ENCODE assay signal across 9 cellular contexts in the genomic region with DNA sequence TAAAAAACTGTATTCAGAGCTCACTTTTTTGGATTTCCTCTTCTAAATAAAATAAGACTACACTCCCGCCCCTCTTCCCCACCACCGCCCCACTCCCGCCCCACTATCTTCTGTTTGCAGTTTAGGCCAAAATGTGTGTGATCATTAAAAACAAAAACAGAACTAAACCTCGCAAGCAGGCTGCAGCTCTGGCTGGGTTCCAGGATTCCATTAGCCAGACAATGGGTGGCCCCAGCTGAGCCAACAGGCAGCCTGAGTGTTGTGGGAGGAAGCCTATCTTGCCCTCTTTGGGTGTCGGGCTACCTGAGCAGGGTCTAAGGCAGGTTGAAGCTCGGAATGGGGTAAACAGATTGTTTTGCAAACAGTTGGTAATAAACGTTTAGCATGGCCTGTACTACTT. TPM values are rescaled to one million over a fixed set of nuclear protein-coding genes. Genes with fewer than 3 reads are reported as not detected.
DNase-seq lines count a peak whose midpoint lies in the region; ATAC-seq and TF ChIP-seq lines count a peak whose summit lies in the region.
"Had no signal": no experiment of that assay in that cellular context is flagged by ENCODE, and none has a peak within 500 bp of the region (broad histone marks: within the 10 kb centered on the region; RNA-seq: fewer than 3 reads in every experiment).

No MANE protein-coding gene starts in this region.

- H3K36me3 Mint-ChIP-seq in nephron (ENCODE audit: low read depth), result no peaks in the 10 kb centered on the region
- no peaks in the 10 kb centered on the region for H3K36me3 Mint-ChIP-seq in HFFc6 (ENCODE audit: low read depth)

- H3K36me3 ChIP-seq in H7 (replicated peaks; ENCODE audit: control insufficient read depth, insufficient read depth, low read length) (no peaks in the 10 kb centered on the region), esophagus squamous epithelium (no peaks in the 10 kb centered on the region)

- intact Hi-C loops in esophagus squamous epithelium (cut with DNase I), result no loop called here

- WGBS in esophagus squamous epithelium, 2 donors, result 42 to 47% methylated on average over 7 of the region's 7 CpGs

- no peaks in the 10 kb centered on the region for H3K27me3 ChIP-seq in H7 (ENCODE audit: control insufficient read depth, insufficient read depth, low read length)
- H3K27me3 ChIP-seq in esophagus squamous epithelium, result no peaks in the 10 kb centered on the region

- no peaks in the 10 kb centered on the region for H3K9me3 ChIP-seq in esophagus squamous epithelium

- peak; percentile 27 for DNase-seq in H7
- peak; percentile 94 for DNase-seq in NCI-H345 treated with DMSO at 0.1 percent for 48 hours (lab: John Stamatoyannopoulos, UW; ENCODE audit: unreplicated experiment)
- peak; percentile 88 to 97 for DNase-seq in dermis microvascular lymphatic vessel endothelial cell (ENCODE audit: low read depth in 2 of 2)
- DNase-seq in esophagus squamous epithelium (lab: John Stamatoyannopoulos, UW), result no peak
- no peak for DNase-seq in HFFc6
- DNase-seq: activated naive CD8-positive, alpha-beta T cell treated with anti-CD3 and anti-CD28 coated beads, Interleukin-2, amount 10 ng/mL, durations not matched to agents 7 days and 5 days had no signal

- no peak overlapping the region for H3K4me3 ChIP-seq in H7 (ENCODE audit: insufficient read depth, low read depth, low read length)
- peak overlapping the region in 1 of 4 donors; percentile 36 for H3K4me3 ChIP-seq in esophagus squamous epithelium

- H3K27me3 Mint-ChIP-seq in nephron (ENCODE audit: low read depth) (no peaks in the 10 kb centered on the region), HFFc6 (ENCODE audit: insufficient read depth) (no peaks in the 10 kb centered on the region)
- H3K27me3 Mint-ChIP-seq: activated naive CD8-positive, alpha-beta T cell treated with anti-CD3 and anti-CD28 coated beads, Interleukin-2, amount 10 ng/mL, durations not matched to agents 7 days and 5 days had no signal

- H3K27ac ChIP-seq in esophagus squamous epithelium, result peak overlapping the region in 1 of 4 donors; percentile 3

- ATAC-seq in HG03520 (IDR thresholded peaks at IDR 0.05; ENCODE audit: unreplicated experiment), result no peak
- ATAC-seq in GM18520 (IDR thresholded peaks at IDR 0.05; ENCODE audit: unreplicated experiment), result no peak

- H3K4me1 ChIP-seq in esophagus squamous epithelium, result peaks cover 7 to 36% (median 8%) of the 10 kb centered on the region in 3 donors

- H3K4me1 Mint-ChIP-seq in nephron, result peaks cover 36% of the 10 kb centered on the region
- H3K4me1 Mint-ChIP-seq in HFFc6 (ENCODE audit: low read depth), result 0 out of 2 replicates have a peak, but pooled peaks cover 5% of the 10 kb centered on the region

- H3K9me3 Mint-ChIP-seq in nephron (no peaks in the 10 kb centered on the region), HFFc6 (no peaks in the 10 kb centered on the region)
- H3K9me3 Mint-ChIP-seq: activated naive CD8-positive, alpha-beta T cell treated with anti-CD3 and anti-CD28 coated beads, Interleukin-2, amount 10 ng/mL, durations not matched to agents 7 days and 5 days had no signal

- no peak overlapping the region for H3K4me3 Mint-ChIP-seq in nephron
- H3K4me3 Mint-ChIP-seq in HFFc6, result no peak overlapping the region
- H3K4me3 Mint-ChIP-seq: activated naive CD8-positive, alpha-beta T cell treated with anti-CD3 and anti-CD28 coated beads, Interleukin-2, amount 10 ng/mL, durations not matched to agents 7 days and 5 days had no signal

- H3K27ac Mint-ChIP-seq in nephron (peak overlapping the region in 2 of 3 experiments; percentile 36 to 76), HFFc6 (no peak overlapping the region)
- H3K27ac Mint-ChIP-seq: activated naive CD8-positive, alpha-beta T cell treated with anti-CD3 and anti-CD28 coated beads, Interleukin-2, amount 10 ng/mL, durations not matched to agents 7 days and 5 days had no signal

- TF ChIP-seq POLR2A in esophagus squamous epithelium (IDR thresholded peaks at IDR 0.05), result no peak

- TF ChIP-seq CTCF in nephron (IDR thresholded peaks at IDR 0.05; ENCODE audit: unreplicated experiment in 3 of 3) (no peak), esophagus squamous epithelium (IDR thresholded peaks at IDR 0.05) (no peak), HFFc6 (IDR thresholded peaks at IDR 0.05) (no peak)

RNA-seq across cellular contexts. Expression of a gene that starts 41.7 kb away (rescaled TPM):
- 25.3 and 28.5 TPM in 2 replicates for total RNA-seq in H7 (2014; rRNA removed; shearing (Covaris generic))
- total RNA-seq in dermis microvascular lymphatic vessel endothelial cell (315 and 416 TPM in 2 replicates), esophagus squamous epithelium (100 to 1,000 TPM in 1 of 4 donors, 10 to 100 TPM in 3; 40.5 to 102 (median 48.5) TPM)
- 10 to 100 TPM; 12.5 to 15.5 (median 14.7) TPM for total RNA-seq in HFFc6 (2021; fragmentation: NEBNext Ultra II Directional; extraction: Animal tissue kit (Norgen Biotek cat#: 25700))

Comparison
In these comparisons a context has a peak if more than half of its experiments do, and no peak if none do; other contexts are left out.
1. DNase-seq: peak in H7 (single experiment), NCI-H345 treated with DMSO at 0.1 percent for 48 hours (single experiment) and dermis microvascular lymphatic vessel endothelial cell (2 of 2); none in esophagus squamous epithelium (single experiment) and HFFc6 (single experiment).